2 cellular contexts compared by ENCODE assay signal in genomic region chr22:22682196-22682595, GRCh38.
TF ChIP-seq lines count a peak whose summit lies in the region.

No MANE protein-coding gene starts in this region.

TF ChIP-seq in HepG2, 621 proteins besides CTCF, POLR2A, EP300 and RAD21:
- TF ChIP-seq ZNF616 (CRISPR knock-in tag; IDR thresholded peaks at IDR 0.05; ENCODE audit: low read depth) (no peak), SAFB2 (CRISPR knock-in tag; IDR thresholded peaks at IDR 0.05; ENCODE audit: borderline replicate concordance, low read depth) (no peak), MNT (IDR thresholded peaks at IDR 0.05) (peak; percentile 78), ZFY (CRISPR knock-in tag; IDR thresholded peaks at IDR 0.05) (no peak)

TF ChIP-seq in IMR-90, 13 proteins besides CTCF, POLR2A, EP300 and RAD21:
- no peak for TF ChIP-seq BHLHE40 (IDR thresholded peaks at IDR 0.05; ENCODE audit: low read depth, low read length)
- no peak for TF ChIP-seq RCOR1 (IDR thresholded peaks at IDR 0.05; ENCODE audit: insufficient replicate concordance, low read length)
- no peak for TF ChIP-seq MAFK (IDR thresholded peaks at IDR 0.05; ENCODE audit: low read depth, low read length)
- TF ChIP-seq FOS (IDR thresholded peaks at IDR 0.05; ENCODE audit: low read depth, low read length): no peak
- TF ChIP-seq CEBPB (IDR thresholded peaks at IDR 0.05; ENCODE audit: low read depth, low read length): no peak
- TF ChIP-seq ELK1 (IDR thresholded peaks at IDR 0.05; ENCODE audit: borderline replicate concordance, low read depth, low read length): no peak
- no peak for TF ChIP-seq MAZ (IDR thresholded peaks at IDR 0.05; ENCODE audit: borderline replicate concordance, low read depth, low read length)
- no peak for TF ChIP-seq MXI1 (IDR thresholded peaks at IDR 0.05; ENCODE audit: borderline replicate concordance, low read depth, low read length)
- no peak for TF ChIP-seq CHD1 (IDR thresholded peaks at IDR 0.05; ENCODE audit: low read depth, low read length)
- no peak for TF ChIP-seq SMC3 (IDR thresholded peaks at IDR 0.05; ENCODE audit: low read depth, low read length)
- TF ChIP-seq RFX5 (IDR thresholded peaks at IDR 0.05; ENCODE audit: low read depth, low read length): no peak
- TF ChIP-seq NFE2L2 (IDR thresholded peaks at IDR 0.05; ENCODE audit: low read depth, low read length): no peak
- no peak for TF ChIP-seq USF2 (IDR thresholded peaks at IDR 0.05; ENCODE audit: low read depth, low read length)
